Comparison of ENCODE assay signal across 8 cellular contexts in genomic region chr6:28838289-28838633, GRCh38.
DNase-seq lines count a peak whose midpoint lies in the region; ATAC-seq and TF ChIP-seq lines count a peak whose summit lies in the region.

No MANE protein-coding gene starts in this region.

- peaks cover 65% of the 10 kb centered on the region for H3K27me3 Mint-ChIP-seq in activated naive CD8-positive, alpha-beta T cell treated with anti-CD3 and anti-CD28 coated beads for 36 hours

- peaks cover 26% of the 10 kb centered on the region for H3K4me1 Mint-ChIP-seq in activated naive CD8-positive, alpha-beta T cell treated with anti-CD3 and anti-CD28 coated beads for 36 hours

- H3K9me2 ChIP-seq in GM23248 (ENCODE audit: insufficient read depth): no peaks in the 10 kb centered on the region

- DNase-seq in DMS53 treated with DMSO at 0.1 percent for 48 hours (lab: John Stamatoyannopoulos, UW; ENCODE audit: unreplicated experiment) (peak; percentile 75), GM23248 (peak; percentile 72), M059J (ENCODE audit: low read depth) (peak; percentile 76), SKM-1 treated with dmso at 0.1 percent for 144 hours (lab: John Stamatoyannopoulos, UW; ENCODE audit: unreplicated experiment) (peak; percentile 68), heart left ventricle (peak in 4 of 5 donors; percentile 21 to 50 (median 36)), pons (ENCODE audit: low spot score) (peak; percentile 90), uterus (peak; percentile 66 to 69)
- peak; percentile 54 for DNase-seq in activated naive CD8-positive, alpha-beta T cell treated with anti-CD3 and anti-CD28 coated beads for 36 hours

- intact Hi-C loops in heart left ventricle (cut with DNase I) (loop anchor here in 9 of 10 donors (1.0 to 10.0 kb wide), 12 partner anchors 25 to 179 kb away; no protein-coding TSS in a partner anchor), uterus (cut with DNase I; ENCODE audit: low total_unique reads) (loop anchor here (10.0 kb wide), 1 partner anchor 177 kb away; no protein-coding TSS in a partner anchor)

- peak overlapping the region; percentile 96 for H3K4me2 ChIP-seq in GM23248 (ENCODE audit: unreplicated experiment)

- ATAC-seq in heart left ventricle: peak; percentile 68 to 90 (median 88)

- H3K27ac ChIP-seq in GM23248 (peak overlapping the region; percentile 23; the same call in 1 of the 2 replicates), heart left ventricle (peak overlapping the region in 7 of 12 donors; percentile 30 to 81 (median 45)), uterus (peak overlapping the region; percentile 76 to 78)

- H3K36me3 ChIP-seq in GM23248 (ENCODE audit: low read depth): no peaks in the 10 kb centered on the region
- H3K36me3 ChIP-seq in heart left ventricle: no peaks in the 10 kb centered on the region
- H3K36me3 ChIP-seq in uterus: no peaks in the 10 kb centered on the region

- H2AFZ ChIP-seq in GM23248: peak overlapping the region; percentile 94

- H3K9me3 ChIP-seq in GM23248 (ENCODE audit: low read depth) (no peaks in the 10 kb centered on the region), heart left ventricle (no peaks in the 10 kb centered on the region), uterus (no peaks in the 10 kb centered on the region)

- TF ChIP-seq CTCF in heart left ventricle (IDR thresholded peaks at IDR 0.05): no peak
- no peak for TF ChIP-seq CTCF in uterus (IDR thresholded peaks at IDR 0.05)

- no peak for TF ChIP-seq POLR2A in heart left ventricle (IDR thresholded peaks at IDR 0.05)
- no peak for TF ChIP-seq POLR2A in uterus (IDR thresholded peaks at IDR 0.05)

- H3K27me3 ChIP-seq in GM23248 (replicated peaks; ENCODE audit: insufficient read depth) (peaks cover 9% of the 10 kb centered on the region), heart left ventricle (peaks cover 0 to 68% (median 11%) of the 10 kb centered on the region in 9 donors), uterus (peaks cover 0 to 7% of the 10 kb centered on the region in 2 donors)

- H3K4me3 ChIP-seq in GM23248: peak overlapping the region; percentile 89
- H3K4me3 ChIP-seq in heart left ventricle: peak overlapping the region; percentile 41 to 76 (median 63)
- H3K4me3 ChIP-seq in uterus: peak overlapping the region; percentile 55 to 58

- WGBS in GM23248 (ENCODE audit: low coverage in 1 of 2, low lambda C conversion rate in 2 of 2, missing lambda C conversion rate in 2 of 2), 2 experiments: 1 to 2% methylated on average over 11 of the region's 11 CpGs
- WGBS in heart left ventricle, 4 donors: 0 to 2% (median 2%) methylated on average over 11 of the region's 11 CpGs

- H3K27ac Mint-ChIP-seq in activated naive CD8-positive, alpha-beta T cell treated with anti-CD3 and anti-CD28 coated beads for 36 hours: peak overlapping the region; percentile 88

- peaks cover 3% of the 10 kb centered on the region for H3K36me3 Mint-ChIP-seq in activated naive CD8-positive, alpha-beta T cell treated with anti-CD3 and anti-CD28 coated beads for 36 hours

- in situ Hi-C loops in GM23248 (cut with MboI): no loop called here

- peaks cover 1% of the 10 kb centered on the region for H3K9me3 Mint-ChIP-seq in activated naive CD8-positive, alpha-beta T cell treated with anti-CD3 and anti-CD28 coated beads for 36 hours

- no peaks in the 10 kb centered on the region for H3K79me2 ChIP-seq in GM23248 (ENCODE audit: insufficient read depth)

- H4K20me1 ChIP-seq in GM23248 (ENCODE audit: insufficient read depth): no peaks in the 10 kb centered on the region

- H3K4me1 ChIP-seq in GM23248 (ENCODE audit: insufficient read depth) (no peaks in the 10 kb centered on the region), heart left ventricle (peaks cover 0 to 24% (median 12%) of the 10 kb centered on the region in 12 donors), uterus (no peaks in the 10 kb centered on the region)

- H3K9ac ChIP-seq in GM23248: peak overlapping the region; percentile 51

- peaks cover 29% of the 10 kb centered on the region; the same call in 1 of the 2 replicates for H3F3A ChIP-seq in GM23248 (ENCODE audit: insufficient read depth)

- H3K4me3 Mint-ChIP-seq in activated naive CD8-positive, alpha-beta T cell treated with anti-CD3 and anti-CD28 coated beads for 36 hours: peak overlapping the region; percentile 94

Comparison
In these comparisons a context has a peak if more than half of its experiments do, and no peak if none do; other contexts are left out.
1. Peak in every context shown above with its lines: DNase-seq, ATAC-seq, H3K4me3 ChIP-seq and H3K27ac ChIP-seq.
2. DNase-seq: peak in every context shown above with its lines; median percentile 90 in pons; 76 in M059J; 75 in DMS53 treated with DMSO at 0.1 percent for 48 hours; 72 in GM23248; 68 in SKM-1 treated with dmso at 0.1 percent for 144 hours; 68 in uterus; 54 in activated naive CD8-positive, alpha-beta T cell treated with anti-CD3 and anti-CD28 coated beads for 36 hours; 36 in heart left ventricle.
3. H3K27ac ChIP-seq: peak in every context shown above with its lines; median percentile 77 in uterus; 45 in heart left ventricle; 23 in GM23248.